In genomic region chr21:24290151-24290833, GRCh38 we compare ENCODE assay signal across 10 cellular contexts.
DNase-seq lines count a peak whose midpoint lies in the region; ATAC-seq and TF ChIP-seq lines count a peak whose summit lies in the region.
"Had no signal": no experiment of that assay in that cellular context is flagged by ENCODE, and none has a peak within 500 bp of the region (broad histone marks: within the 10 kb centered on the region; RNA-seq: fewer than 3 reads in every experiment).

No MANE protein-coding gene starts in this region.

- ATAC-seq in GM19455 (IDR thresholded peaks at IDR 0.05; ENCODE audit: unreplicated experiment) = no peak
- ATAC-seq: foreskin keratinocyte had no signal

- H3K9me3 Mint-ChIP-seq in activated T-cell treated with anti-CD3 and anti-CD28 coated beads, Interleukin-2, amount 50 U/mL, for 24 hours = no peaks in the 10 kb centered on the region
- H3K9me3 Mint-ChIP-seq in Calu3 (ENCODE audit: low read depth, unreplicated experiment) = no peaks in the 10 kb centered on the region

- peak; percentile 16 for DNase-seq in activated gamma-delta T cell treated with Interleukin-2 at 50 U/mL for 16 hours
- no peak for DNase-seq in activated gamma-delta T cell (lab: John Stamatoyannopoulos, UW)
- DNase-seq in NCI-H2171 (lab: John Stamatoyannopoulos, UW) = peak; percentile 4
- peak; percentile 32 for DNase-seq in activated T-cell treated with anti-CD3 and anti-CD28 coated beads, Interleukin-2, amount 50 U/mL, for 24 hours
- peak; percentile 2 for DNase-seq in stimulated activated CD4-positive, alpha-beta T cell treated with anti-CD3 and anti-CD28 coated beads, Interleukin-4, amount 100 ng/mL, for 1 hour
- no peak for DNase-seq in Calu3
- DNase-seq in NCI-H2107 treated with DMSO at 0.1 percent for 48 hours (lab: John Stamatoyannopoulos, UW; ENCODE audit: unreplicated experiment) = no peak
- DNase-seq: KBM-7 had no signal

- peak overlapping the region; percentile 34 for H3K4me3 Mint-ChIP-seq in activated T-cell treated with anti-CD3 and anti-CD28 coated beads, Interleukin-2, amount 50 U/mL, for 24 hours
- H3K4me3 Mint-ChIP-seq in Calu3 (ENCODE audit: low read depth, unreplicated experiment) = no peak overlapping the region

- intact Hi-C loops in Calu3 (cut with micrococcal nuclease; ENCODE audit: unreplicated experiment) = no loop called here

- H3K36me3 Mint-ChIP-seq in activated T-cell treated with anti-CD3 and anti-CD28 coated beads, Interleukin-2, amount 50 U/mL, for 24 hours (ENCODE audit: low read depth) = no peaks in the 10 kb centered on the region
- H3K36me3 Mint-ChIP-seq in Calu3 (ENCODE audit: insufficient read depth, unreplicated experiment) = no peaks in the 10 kb centered on the region

- CTCF ChIA-PET in Calu3 (lab: Charles Lee) = no interaction called here

- no TSS peak for BruUV-seq in Calu3 (replicated peaks; lab: Mats Ljungman, UMichigan)

- H3K27ac Mint-ChIP-seq in activated T-cell treated with anti-CD3 and anti-CD28 coated beads, Interleukin-2, amount 50 U/mL, for 24 hours = peak overlapping the region; percentile 50
- H3K27ac Mint-ChIP-seq in Calu3 (ENCODE audit: unreplicated experiment) = no peak overlapping the region

- no peaks in the 10 kb centered on the region for H3K27me3 Mint-ChIP-seq in activated T-cell treated with anti-CD3 and anti-CD28 coated beads, Interleukin-2, amount 50 U/mL, for 24 hours
- H3K27me3 Mint-ChIP-seq in Calu3 (ENCODE audit: unreplicated experiment) = no peaks in the 10 kb centered on the region

- peaks cover 9% of the 10 kb centered on the region for H3K4me1 Mint-ChIP-seq in activated T-cell treated with anti-CD3 and anti-CD28 coated beads, Interleukin-2, amount 50 U/mL, for 24 hours (ENCODE audit: low read depth)
- H3K4me1 Mint-ChIP-seq in Calu3 (ENCODE audit: low read depth, unreplicated experiment) = no peaks in the 10 kb centered on the region

- TF ChIP-seq CTCF in Calu3 (IDR thresholded peaks at IDR 0.05; ENCODE audit: unreplicated experiment) = no peak

Comparison
In these comparisons a context has a peak if more than half of its experiments do, and no peak if none do; other contexts are left out.
1. DNase-seq: peak in activated gamma-delta T cell treated with Interleukin-2 at 50 U/mL for 16 hours (single experiment), NCI-H2171 (single experiment), activated T-cell treated with anti-CD3 and anti-CD28 coated beads, Interleukin-2, amount 50 U/mL, for 24 hours (single experiment) and stimulated activated CD4-positive, alpha-beta T cell treated with anti-CD3 and anti-CD28 coated beads, Interleukin-4, amount 100 ng/mL, for 1 hour (single experiment); none in activated gamma-delta T cell (single experiment), Calu3 (single experiment) and NCI-H2107 treated with DMSO at 0.1 percent for 48 hours (single experiment).